8 cellular contexts compared by ENCODE assay signal in the genomic region with DNA sequence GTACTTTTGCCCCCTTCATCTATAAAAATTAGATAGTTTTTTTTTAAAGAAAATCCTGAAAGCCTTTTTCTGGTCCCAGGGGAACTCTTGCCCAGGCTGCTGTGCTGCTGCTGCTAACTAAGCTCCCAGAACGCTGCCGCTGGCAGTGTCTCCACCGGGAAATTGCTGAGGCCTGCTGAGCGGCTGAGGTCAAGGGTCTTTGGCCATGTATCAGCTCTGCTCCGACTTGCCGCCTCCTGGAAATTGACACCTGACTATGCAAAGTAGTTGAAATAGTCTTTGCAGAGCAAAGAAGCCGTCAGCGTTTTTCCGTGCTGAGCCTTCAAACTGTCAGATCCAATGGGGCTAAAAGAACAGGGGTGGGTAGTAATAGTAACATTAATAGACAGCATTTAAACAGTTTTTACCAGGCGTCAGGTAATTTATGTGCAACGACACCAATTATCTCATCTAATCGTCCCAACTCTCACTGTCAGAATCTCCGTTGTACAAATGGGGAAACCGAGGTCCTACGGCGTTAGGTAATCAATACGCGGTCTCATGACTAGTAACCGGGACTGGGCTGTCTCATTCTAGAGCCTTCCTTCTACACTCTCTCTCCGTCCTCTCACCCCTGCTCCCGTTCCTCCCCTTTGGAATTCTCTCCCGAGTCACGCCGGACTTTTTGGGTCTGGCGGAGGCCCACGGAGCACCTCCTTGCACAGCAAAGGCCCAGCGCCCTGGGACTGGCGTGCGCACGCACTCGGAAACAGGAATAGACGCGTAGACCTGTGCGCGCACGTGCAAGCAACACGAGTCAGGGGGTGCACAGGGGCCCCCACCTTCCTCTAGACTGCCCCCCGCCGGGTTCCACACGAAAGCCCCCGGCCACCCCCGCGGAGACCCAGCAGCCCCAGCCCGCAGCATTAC. TPM values are rescaled to one million over a fixed set of nuclear protein-coding genes. Genes with fewer than 3 reads are reported as not detected.
DNase-seq lines count a peak whose midpoint lies in the region; ATAC-seq and TF ChIP-seq lines count a peak whose summit lies in the region.

No MANE protein-coding gene starts in this region.

- DNase-seq in AG10803 (ENCODE audit: low read depth) (peak; percentile 48), RPMI7951 (ENCODE audit: low read depth) (peak; percentile 41), anterior cingulate cortex (lab: John Stamatoyannopoulos, UW) (peak in 45 of 58 donors; percentile 21 to 84 (median 64)), hippocampal formation (lab: John Stamatoyannopoulos, UW) (peak; percentile 43 to 75), retina (peak; percentile 74), amniotic stem cell (lab: John Stamatoyannopoulos, UW) (no peak)

- no peak for TF ChIP-seq CTCF in AG10803 (conservative IDR thresholded peaks at IDR 0.05; ENCODE audit: low read length)

- ATAC-seq in GM18868 (IDR thresholded peaks at IDR 0.05; ENCODE audit: unreplicated experiment) (peak; percentile 51), HG03097 (IDR thresholded peaks at IDR 0.05; ENCODE audit: low FRiP score, unreplicated experiment) (peak; percentile 45)

- peak overlapping the region; percentile 76 for H3K4me3 ChIP-seq in AG10803 (ENCODE audit: low read length)

RNA-seq across cellular contexts. Expression of a gene that starts 0.6 kb away (rescaled TPM):
- 4.9 and 6.1 TPM in 2 replicates for total RNA-seq in RPMI7951 (2014; rRNA removed; shearing (Covaris generic))

RNA-seq across cellular contexts. Expression of a gene that starts 3.7 kb away (rescaled TPM):
- total RNA-seq in RPMI7951 (2014; rRNA removed; shearing (Covaris generic)): not detected in 2 replicates
